ENCODE assay signal across 3 cellular contexts in the genomic region with DNA sequence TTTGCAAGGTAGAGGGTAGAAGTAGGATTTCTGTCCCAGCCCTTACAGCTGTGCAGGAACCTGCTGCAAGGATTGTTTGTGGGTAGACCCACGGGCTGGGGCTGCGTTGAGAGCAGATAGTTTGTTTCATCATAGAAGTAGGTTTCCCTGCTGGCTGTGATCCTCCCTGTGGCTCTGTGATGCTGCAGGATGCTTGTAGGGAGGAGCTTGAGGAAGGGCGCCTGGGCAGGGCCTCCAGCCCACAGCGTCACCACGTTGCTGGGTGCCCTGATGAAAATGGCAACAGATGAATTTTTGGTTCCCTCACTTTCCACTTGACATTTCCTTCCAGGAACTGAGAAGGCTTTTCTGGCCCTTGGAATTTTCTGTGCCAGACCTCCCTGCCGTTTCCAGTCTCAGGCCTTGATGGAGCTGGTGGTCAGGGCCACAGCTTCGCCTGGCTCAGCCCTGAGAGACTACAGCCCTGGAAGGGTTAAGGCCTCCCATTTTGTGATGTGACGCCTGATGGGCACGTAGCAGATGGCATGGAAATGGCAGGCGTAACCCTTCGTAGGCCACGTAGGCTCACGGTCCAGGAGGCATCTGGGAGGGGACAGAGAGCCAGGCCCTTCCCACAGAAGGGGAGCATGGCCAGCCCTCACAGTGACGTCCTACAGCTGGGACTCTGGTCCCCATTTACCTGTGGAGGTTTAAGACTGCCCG.
TF ChIP-seq lines count a peak whose summit lies in the region.

No MANE protein-coding gene starts in this region.

TF ChIP-seq in GM23338, 12 proteins besides CTCF, POLR2A, EP300 and RAD21 (continues in another document):
- TF ChIP-seq, protein P1, sequence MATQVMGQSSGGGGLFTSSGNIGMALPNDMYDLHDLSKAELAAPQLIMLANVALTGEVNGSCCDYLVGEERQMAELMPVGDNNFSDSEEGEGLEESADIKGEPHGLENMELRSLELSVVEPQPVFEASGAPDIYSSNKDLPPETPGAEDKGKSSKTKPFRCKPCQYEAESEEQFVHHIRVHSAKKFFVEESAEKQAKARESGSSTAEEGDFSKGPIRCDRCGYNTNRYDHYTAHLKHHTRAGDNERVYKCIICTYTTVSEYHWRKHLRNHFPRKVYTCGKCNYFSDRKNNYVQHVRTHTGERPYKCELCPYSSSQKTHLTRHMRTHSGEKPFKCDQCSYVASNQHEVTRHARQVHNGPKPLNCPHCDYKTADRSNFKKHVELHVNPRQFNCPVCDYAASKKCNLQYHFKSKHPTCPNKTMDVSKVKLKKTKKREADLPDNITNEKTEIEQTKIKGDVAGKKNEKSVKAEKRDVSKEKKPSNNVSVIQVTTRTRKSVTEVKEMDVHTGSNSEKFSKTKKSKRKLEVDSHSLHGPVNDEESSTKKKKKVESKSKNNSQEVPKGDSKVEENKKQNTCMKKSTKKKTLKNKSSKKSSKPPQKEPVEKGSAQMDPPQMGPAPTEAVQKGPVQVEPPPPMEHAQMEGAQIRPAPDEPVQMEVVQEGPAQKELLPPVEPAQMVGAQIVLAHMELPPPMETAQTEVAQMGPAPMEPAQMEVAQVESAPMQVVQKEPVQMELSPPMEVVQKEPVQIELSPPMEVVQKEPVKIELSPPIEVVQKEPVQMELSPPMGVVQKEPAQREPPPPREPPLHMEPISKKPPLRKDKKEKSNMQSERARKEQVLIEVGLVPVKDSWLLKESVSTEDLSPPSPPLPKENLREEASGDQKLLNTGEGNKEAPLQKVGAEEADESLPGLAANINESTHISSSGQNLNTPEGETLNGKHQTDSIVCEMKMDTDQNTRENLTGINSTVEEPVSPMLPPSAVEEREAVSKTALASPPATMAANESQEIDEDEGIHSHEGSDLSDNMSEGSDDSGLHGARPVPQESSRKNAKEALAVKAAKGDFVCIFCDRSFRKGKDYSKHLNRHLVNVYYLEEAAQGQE (IDR thresholded peaks at IDR 0.05; ENCODE audit: unreplicated experiment), result no peak
- TF ChIP-seq NANOG (IDR thresholded peaks at IDR 0.05; ENCODE audit: borderline replicate concordance), result no peak
- no peak for TF ChIP-seq ZNF114 (CRISPR knock-in tag; IDR thresholded peaks at IDR 0.05)
- no peak for TF ChIP-seq ZNF331 (CRISPR knock-in tag; IDR thresholded peaks at IDR 0.05; ENCODE audit: low read depth)
- no peak for TF ChIP-seq EZH2 (IDR thresholded peaks at IDR 0.05; ENCODE audit: low read depth, unreplicated experiment)
- TF ChIP-seq CREB1 (CRISPR knock-in tag; IDR thresholded peaks at IDR 0.05; ENCODE audit: low read depth), result no peak
- no peak for TF ChIP-seq POLR2AphosphoS5 (IDR thresholded peaks at IDR 0.05; ENCODE audit: low read depth)
- TF ChIP-seq JUNB (IDR thresholded peaks at IDR 0.05; ENCODE audit: unreplicated experiment), result no peak

TF ChIP-seq in WTC11, 78 proteins besides CTCF, POLR2A, EP300 and RAD21 (continued from another document):
- no peak for TF ChIP-seq ZNF532 (CRISPR knock-in tag; IDR thresholded peaks at IDR 0.05; ENCODE audit: borderline replicate concordance)

TF ChIP-seq in SK-N-SH, 30 proteins besides CTCF, POLR2A, EP300 and RAD21 (continued from another document):
- TF ChIP-seq, protein P1 (IDR thresholded peaks at IDR 0.05; ENCODE audit: low read depth, low read length), result no peak
- TF ChIP-seq RCOR1 (IDR thresholded peaks at IDR 0.05; ENCODE audit: low read length) (no peak), FOXJ3 (CRISPR knock-in tag; IDR thresholded peaks at IDR 0.05) (no peak), GABPA (IDR thresholded peaks at IDR 0.05; ENCODE audit: low read depth) (no peak), TAF1 (IDR thresholded peaks at IDR 0.05; ENCODE audit: borderline replicate concordance, low read depth, low read length) (no peak), GATA2 (CRISPR knock-in tag; IDR thresholded peaks at IDR 0.05) (no peak)
